Comparison of ENCODE assay signal across 1 cellular context in genomic region chr16:89860747-89861304, GRCh38.
TF ChIP-seq lines count a peak whose summit lies in the region.

No MANE protein-coding gene starts in this region.

TF ChIP-seq in HepG2, 621 proteins besides CTCF, POLR2A, EP300 and RAD21 (continued from another document and continues in another):
- TF ChIP-seq ZBTB40 (IDR thresholded peaks at IDR 0.05) (no peak), ZBTB40 (CRISPR knock-in tag; IDR thresholded peaks at IDR 0.05) (no peak), ZGPAT (CRISPR knock-in tag; IDR thresholded peaks at IDR 0.05) (peak; percentile 43; the same call in 1 of the 2 replicates), LCORL (IDR thresholded peaks at IDR 0.05) (no peak), LCORL (CRISPR knock-in tag; IDR thresholded peaks at IDR 0.05) (peak; percentile 74), ZNF3 (CRISPR knock-in tag; IDR thresholded peaks at IDR 0.05) (no peak), CBX2 (IDR thresholded peaks at IDR 0.05; ENCODE audit: low read depth, low read length) (no peak), CBX2 (CRISPR knock-in tag; IDR thresholded peaks at IDR 0.05; ENCODE audit: low read depth) (no peak), ZBTB43 (CRISPR knock-in tag; conservative IDR thresholded peaks at IDR 0.05) (no peak), CCDC6 (CRISPR knock-in tag; IDR thresholded peaks at IDR 0.05) (no peak), ELF3 (CRISPR knock-in tag; IDR thresholded peaks at IDR 0.05) (no peak), ZNF580 (CRISPR knock-in tag; IDR thresholded peaks at IDR 0.05; ENCODE audit: borderline replicate concordance, low read depth) (0 out of 2 replicates have a peak, but pooled peaks have one; percentile 46), ZNF773 (CRISPR knock-in tag; IDR thresholded peaks at IDR 0.05; ENCODE audit: borderline replicate concordance) (no peak), ZFP36L1 (CRISPR knock-in tag; IDR thresholded peaks at IDR 0.05) (no peak), ZNF777 (CRISPR knock-in tag; IDR thresholded peaks at IDR 0.05) (no peak), NR3C1 (CRISPR knock-in tag; IDR thresholded peaks at IDR 0.05) (no peak), ZNF138 (CRISPR knock-in tag; IDR thresholded peaks at IDR 0.05; ENCODE audit: low read depth) (no peak), ZNF350 (CRISPR knock-in tag; IDR thresholded peaks at IDR 0.05; ENCODE audit: borderline replicate concordance, low read depth) (peak; percentile 75), GRHL1 (CRISPR knock-in tag; conservative IDR thresholded peaks at IDR 0.05) (no peak), FOXK1 (CRISPR knock-in tag; IDR thresholded peaks at IDR 0.05; ENCODE audit: borderline replicate concordance, low read depth) (0 out of 2 replicates have a peak, but pooled peaks have one; percentile 28), RBM39 (IDR thresholded peaks at IDR 0.05; ENCODE audit: low read depth, low read length, poor library complexity, severe bottlenecking) (peak; percentile 87), ZNF143 (CRISPR knock-in tag; IDR thresholded peaks at IDR 0.05) (no peak), ZXDC (CRISPR knock-in tag; IDR thresholded peaks at IDR 0.05) (0 out of 2 replicates have a peak, but pooled peaks have one; percentile 32), FOXJ3 (CRISPR knock-in tag; IDR thresholded peaks at IDR 0.05; ENCODE audit: borderline replicate concordance) (no peak), ZNF275 (CRISPR knock-in tag; IDR thresholded peaks at IDR 0.05; ENCODE audit: borderline replicate concordance) (no peak), ZNF225 (CRISPR knock-in tag; IDR thresholded peaks at IDR 0.05) (peak; percentile 86; the same call in 1 of the 2 replicates), GLI4 (CRISPR knock-in tag; IDR thresholded peaks at IDR 0.05; ENCODE audit: borderline replicate concordance) (no peak), ZNF496 (CRISPR knock-in tag; IDR thresholded peaks at IDR 0.05; ENCODE audit: insufficient replicate concordance) (no peak), ZNF740 (CRISPR knock-in tag; IDR thresholded peaks at IDR 0.05) (no peak), RELA (CRISPR knock-in tag; IDR thresholded peaks at IDR 0.05) (no peak), CREB1 (IDR thresholded peaks at IDR 0.05) (no peak), CREB1 (CRISPR knock-in tag; IDR thresholded peaks at IDR 0.05) (no peak), SMAD3 (CRISPR knock-in tag; IDR thresholded peaks at IDR 0.05) (0 out of 2 replicates have a peak, but pooled peaks have one; percentile 26), BORCS8-MEF2B (CRISPR knock-in tag; IDR thresholded peaks at IDR 0.05) (no peak), GATAD1 (CRISPR knock-in tag; IDR thresholded peaks at IDR 0.05) (peak; percentile 43; the same call in 1 of the 2 replicates), DDIT3 (CRISPR knock-in tag; IDR thresholded peaks at IDR 0.05) (no peak), ZNF484 (CRISPR knock-in tag; IDR thresholded peaks at IDR 0.05; ENCODE audit: borderline replicate concordance, low read depth) (no peak), ZNF597 (CRISPR knock-in tag; IDR thresholded peaks at IDR 0.05) (no peak), ZNF570 (CRISPR knock-in tag; IDR thresholded peaks at IDR 0.05; ENCODE audit: borderline replicate concordance) (no peak), FOXA1 (IDR thresholded peaks at IDR 0.05) (no peak), FOXA1 (CRISPR knock-in tag; IDR thresholded peaks at IDR 0.05) (no peak), ZNF569 (CRISPR knock-in tag; IDR thresholded peaks at IDR 0.05; ENCODE audit: borderline replicate concordance) (no peak)
